9 cellular contexts compared by ENCODE assay signal in the genomic region with DNA sequence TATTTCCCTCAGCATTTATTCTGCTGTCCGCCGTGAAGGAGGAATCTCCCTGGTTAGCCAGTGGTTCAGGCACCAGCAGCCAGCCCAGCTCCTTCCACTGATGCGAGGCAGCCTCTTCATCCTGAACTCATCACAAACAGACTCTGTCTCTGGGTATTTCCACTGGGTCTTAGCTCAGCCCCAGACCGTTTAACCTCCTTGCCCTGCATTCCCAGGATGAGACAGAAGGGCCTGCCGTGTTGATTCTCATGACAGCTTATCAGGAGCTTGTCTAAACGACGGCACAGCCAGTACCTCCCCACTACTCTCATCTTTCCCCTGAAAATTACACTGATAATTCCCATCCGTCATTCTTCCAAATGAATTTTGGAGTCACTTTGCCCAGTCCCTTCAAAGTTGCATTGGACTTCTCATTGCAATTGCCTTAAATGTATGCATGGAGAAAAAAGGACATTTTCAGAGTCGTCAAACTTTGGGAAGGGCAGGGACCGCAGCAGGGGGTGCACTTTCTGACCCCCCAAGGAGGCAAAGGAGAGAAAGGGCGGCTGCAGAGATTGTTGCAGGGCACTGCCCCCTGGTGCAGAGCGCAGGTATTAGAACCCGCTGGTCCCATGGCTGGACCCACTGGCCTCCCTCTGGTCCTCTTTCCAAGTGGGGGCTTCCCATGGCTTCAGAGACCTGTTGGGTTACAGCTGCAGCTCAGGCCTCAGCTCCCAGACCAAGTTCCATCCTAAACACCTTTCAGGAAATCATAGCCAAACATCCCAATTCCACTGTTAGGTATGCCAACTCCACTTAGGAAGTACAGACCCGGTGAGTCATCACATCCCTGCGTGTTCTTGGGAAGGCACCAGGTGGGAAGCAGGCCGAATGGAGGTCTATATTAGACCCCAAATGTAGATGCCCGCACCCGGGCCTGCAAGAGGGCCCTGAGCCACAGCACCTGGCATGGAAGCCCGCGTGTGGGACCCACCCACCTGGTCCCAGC. TPM values are rescaled to one million over a fixed set of nuclear protein-coding genes. Genes with fewer than 3 reads are reported as not detected.
DNase-seq lines count a peak whose midpoint lies in the region; ATAC-seq and TF ChIP-seq lines count a peak whose summit lies in the region.
"Had no signal": no experiment of that assay in that cellular context is flagged by ENCODE, and none has a peak within 500 bp of the region (broad histone marks: within the 10 kb centered on the region; RNA-seq: fewer than 3 reads in every experiment).

No MANE protein-coding gene starts in this region.

- H3K9me2 ChIP-seq in MM.1S (replicated peaks; ENCODE audit: insufficient read depth, low read length), result no peaks in the 10 kb centered on the region

- 56 to 67% (median 57%) methylated on average over 20 of the region's 20 CpGs for WGBS in psoas muscle, 3 donors

- no peak overlapping the region for H3K27ac ChIP-seq in MM.1S (ENCODE audit: low read length)
- no peak overlapping the region for H3K27ac ChIP-seq in dorsolateral prefrontal cortex
- H3K27ac ChIP-seq in psoas muscle, result no peak overlapping the region

- no peaks in the 10 kb centered on the region for H3K36me3 ChIP-seq in MM.1S (replicated peaks; ENCODE audit: insufficient read depth, low read length)
- no peaks in the 10 kb centered on the region for H3K36me3 ChIP-seq in psoas muscle (ENCODE audit: insufficient read depth in 1 of 2, low read depth in 1 of 2)

- DNase-seq in NCI-H1417 (lab: John Stamatoyannopoulos, UW), result peak in 2 of 3 experiments; percentile 20 to 48
- no peak for DNase-seq in NCI-H1417 treated with DMSO at 0.1 percent for 48 hours (lab: John Stamatoyannopoulos, UW)
- no peak for DNase-seq in MM.1S
- no peak for DNase-seq in dorsolateral prefrontal cortex
- no peak for DNase-seq in psoas muscle
- DNase-seq in AML-193 (lab: John Stamatoyannopoulos, UW), result no peak
- DNase-seq in T-helper 2 cell, result no peak

- TF ChIP-seq CTCF in MM.1S (IDR thresholded peaks at IDR 0.05; ENCODE audit: low read length) (peak; percentile 60), dorsolateral prefrontal cortex (IDR thresholded peaks at IDR 0.05 in 54 of 56, conservative IDR thresholded peaks at IDR 0.05 in 2 of 56; ENCODE audit: low read depth in 1 of 56, partially characterized antibody in 56 of 56) (peak in 54 of 56 donors; percentile 7 to 68 (median 52)), psoas muscle (IDR thresholded peaks at IDR 0.05) (peak; percentile 37)

- H3K27me3 ChIP-seq in MM.1S (replicated peaks; ENCODE audit: insufficient read depth, low read length) (peaks cover 87% of the 10 kb centered on the region), dorsolateral prefrontal cortex (peaks cover 0 to 28% (median 13%) of the 10 kb centered on the region in 45 donors), psoas muscle (ENCODE audit: insufficient read depth in 3 of 3, low read length in 2 of 3) (peaks cover 0 to 22% (median 3%) of the 10 kb centered on the region in 3 donors)

- no peak overlapping the region for H2AFZ ChIP-seq in MM.1S (ENCODE audit: low read length)

- H3K9ac ChIP-seq in MM.1S (ENCODE audit: low read length), result no peak overlapping the region

- H3F3A ChIP-seq in MM.1S (ENCODE audit: insufficient read depth, low read length), result no peaks in the 10 kb centered on the region

- ATAC-seq in psoas muscle, result no peak
- ATAC-seq in HG03159 (IDR thresholded peaks at IDR 0.05; ENCODE audit: unreplicated experiment), result no peak
- ATAC-seq: CD8-positive, alpha-beta T cell had no signal

- no peak overlapping the region for H3K4me2 ChIP-seq in MM.1S (ENCODE audit: low read depth, low read length)

- intact Hi-C loops in dorsolateral prefrontal cortex (cut with DNase I), result loop anchor here in 1 of 2 donors (5.0 kb wide), 2 partner anchors 48 to 163 kb away; a partner anchor contains a TSS
- intact Hi-C loops in psoas muscle (cut with DNase I), result no loop called here

- H3K9me3 ChIP-seq in MM.1S (replicated peaks; ENCODE audit: insufficient read depth, low read length) (no peaks in the 10 kb centered on the region), psoas muscle (no peaks in the 10 kb centered on the region)

- H3K4me3 ChIP-seq in MM.1S (ENCODE audit: low read length), result no peak overlapping the region
- H3K4me3 ChIP-seq in dorsolateral prefrontal cortex, result no peak overlapping the region
- no peak overlapping the region for H3K4me3 ChIP-seq in psoas muscle

- no peaks in the 10 kb centered on the region for H3K79me2 ChIP-seq in MM.1S (ENCODE audit: low read length)

- no peaks in the 10 kb centered on the region for H4K20me1 ChIP-seq in MM.1S (ENCODE audit: insufficient read depth, low read length)

- H3K4me1 ChIP-seq in MM.1S (ENCODE audit: low read length) (no peaks in the 10 kb centered on the region), psoas muscle (peaks cover 7% of the 10 kb centered on the region)

RNA-seq across cellular contexts. Expression of a gene that starts 3.7 kb away (rescaled TPM):
- 10 to 100 TPM in 11 of 120 experiments, 1 to 10 TPM in 109; 1.1 to 14.8 (median 6.1) TPM for total RNA-seq in dorsolateral prefrontal cortex
- 1 to 10 TPM; 3.7 to 5.5 (median 4.5) TPM for total RNA-seq in psoas muscle
- polyA plus RNA-seq in psoas muscle, result 1 to 10 TPM in 2 of 3 donors, under 1 TPM in 1; 0.67 to 2.4 (median 1.6) TPM

RNA-seq across cellular contexts. Expression of a gene that starts 9.8 kb away (rescaled TPM):
- total RNA-seq in dorsolateral prefrontal cortex (100 to 1,000 TPM in 101 of 120 experiments, 10 to 100 TPM in 19; 52.0 to 163 (median 121) TPM), psoas muscle (10 to 100 TPM; 37.9 to 49.2 (median 39.2) TPM)
- 10 to 100 TPM; 33.9 to 66.4 (median 45.0) TPM for polyA plus RNA-seq in psoas muscle

RNA-seq across cellular contexts. Expression of a gene that starts 34.9 kb away (rescaled TPM):
- total RNA-seq in dorsolateral prefrontal cortex, result 10 to 100 TPM; 13.3 to 33.0 (median 22.0) TPM
- total RNA-seq in psoas muscle, result 10 to 100 TPM; 10.8 to 12.6 (median 11.7) TPM
- polyA plus RNA-seq in psoas muscle, result 10 to 100 TPM; 14.9 to 21.8 (median 20.2) TPM

RNA-seq across cellular contexts. Expression of a gene that starts 37.3 kb away (rescaled TPM):
- total RNA-seq in dorsolateral prefrontal cortex (under 1 TPM in 65 of 120 experiments, not detected in 55; 0.10 to 0.85 (median 0.25) TPM), psoas muscle (under 1 TPM in 1 of 4 donors, not detected in 3; 0.13 TPM)
- polyA plus RNA-seq in psoas muscle, result under 1 TPM in 2 of 3 donors, not detected in 1; under 0.01 to 0.01 TPM
- total RNA-seq: CD8-positive, alpha-beta T cell had no signal

Comparison
In these comparisons a context has a peak if more than half of its experiments do, and no peak if none do; other contexts are left out.
1. DNase-seq: peak in NCI-H1417 (2 of 3); none in NCI-H1417 treated with DMSO at 0.1 percent for 48 hours (single experiment), MM.1S (single experiment), dorsolateral prefrontal cortex (0 of 10), psoas muscle (0 of 2), AML-193 (0 of 2) and T-helper 2 cell (0 of 5).
2. Peak in every context shown above with its lines, with median percentiles within 50 percentile points of each other: CTCF ChIP-seq.